In genomic region chr4:74420863-74421262, GRCh38 we compare ENCODE assay signal across 34 cellular contexts. TPM values are rescaled to one million over a fixed set of nuclear protein-coding genes. Genes with fewer than 3 reads are reported as not detected.
"Had no signal": no experiment of that assay in that cellular context is flagged by ENCODE, and none has a peak within 500 bp of the region (broad histone marks: within the 10 kb centered on the region; RNA-seq: fewer than 3 reads in every experiment).

No MANE protein-coding gene starts in this region.

- ATAC-seq: activated CD8-positive, alpha-beta T cell treated with anti-CD3 and anti-CD28 coated beads for 36 hours; activated naive CD4-positive, alpha-beta T cell treated with anti-CD3 and anti-CD28 coated beads, Interleukin-2, amount 50 U/mL, for 72 hours; activated T-cell treated with anti-CD3 and anti-CD28 coated beads, Interleukin-2, amount 50 U/mL, for 4 hours; activated T-cell treated with anti-CD3 and anti-CD28 coated beads, Interleukin-2, amount 50 U/mL, for 72 hours; activated T-helper 17 cell treated with anti-CD3 and anti-CD28 coated beads, Interleukin-2, amount 50 U/mL, for 72 hours; body of pancreas had no signal

- H3K36me3 ChIP-seq: adrenal gland, brain microvascular endothelial cell, breast epithelium had no signal

- H3K27ac ChIP-seq: adrenal gland, body of pancreas, brain microvascular endothelial cell, breast epithelium, VCaP had no signal

- H3K27me3 ChIP-seq: body of pancreas, brain microvascular endothelial cell, breast epithelium had no signal

- DNase-seq: activated B cell treated with CpG ODN at 0.5 μM for 24 hours; activated CD4-positive, alpha-beta memory T cell treated with anti-CD3 and anti-CD28 coated beads for 36 hours; activated CD4-positive, alpha-beta T cell treated with anti-CD3 and anti-CD28 coated beads for 4 hours; activated CD4-positive, alpha-beta T cell treated with anti-CD3 and anti-CD28 coated beads, Interleukin-2, amount 10 ng/mL, durations not matched to agents 24 days and 14 days; activated CD4-positive, alpha-beta T cell treated with anti-CD3 and anti-CD28 coated beads, Interleukin-2, amount 50 U/mL, for 1 hour; activated CD4-positive, alpha-beta T cell treated with anti-CD3 and anti-CD28 coated beads, Interleukin-2, amount 50 U/mL, for 4 hours; activated CD4-positive, CD25-positive, alpha-beta regulatory T cell treated with anti-CD3 and anti-CD28 coated beads, Interleukin-2, amount 50 U/mL, for 72 hours; activated CD8-positive, alpha-beta memory T cell treated with anti-CD3 and anti-CD28 coated beads, Interleukin-2, amount 50 U/mL, for 4 hours; activated CD8-positive, alpha-beta T cell treated with anti-CD3 and anti-CD28 coated beads for 36 hours; activated effector memory CD4-positive, alpha-beta T cell treated with anti-CD3 and anti-CD28 coated beads, Interleukin-2, amount 50 U/mL, for 16 hours; activated gamma-delta T cell treated with Interleukin-2 at 50 U/mL for 16 hours; activated naive CD4-positive, alpha-beta T cell; activated naive CD4-positive, alpha-beta T cell treated with anti-CD3 and anti-CD28 coated beads for 36 hours; activated naive CD4-positive, alpha-beta T cell treated with anti-CD3 and anti-CD28 coated beads, Interleukin-2, amount 50 U/mL, for 16 hours; activated naive CD8-positive, alpha-beta T cell treated with anti-CD3 and anti-CD28 coated beads for 36 hours; activated T-cell treated with anti-CD3 and anti-CD28 coated beads for 4 hours; activated T-cell treated with anti-CD3 and anti-CD28 coated beads, Interleukin-2, amount 50 U/mL, for 1 hour; activated T-cell treated with anti-CD3 and anti-CD28 coated beads, Interleukin-2, amount 50 U/mL, for 4 hours; activated T-cell treated with anti-CD3 and anti-CD28 coated beads, Interleukin-2, amount 50 U/mL, for 72 hours; adrenal gland; amniotic stem cell; aorta; body of pancreas; brain microvascular endothelial cell; central memory CD4-positive, alpha-beta T cell; T-helper 2 cell; T-helper 9 cell had no signal

- H3K4me3 ChIP-seq: adrenal gland, body of pancreas, breast epithelium had no signal

- H3K9me3 ChIP-seq: adrenal gland, body of pancreas, breast epithelium had no signal

- H3K4me1 ChIP-seq: adrenal gland, breast epithelium had no signal

RNA-seq across cellular contexts. Expression of gene AREG, which starts 24.1 kb away (rescaled TPM):
- total RNA-seq: cerebellum had no signal

RNA-seq across cellular contexts. Expression of gene EREG, which starts 55.9 kb away (rescaled TPM):
- total RNA-seq: activated B cell treated with CpG ODN at 0.5 μM for 24 hours; activated CD4-positive, alpha-beta memory T cell treated with anti-CD3 and anti-CD28 coated beads for 36 hours; activated CD4-positive, alpha-beta T cell treated with anti-CD3 and anti-CD28 coated beads, Interleukin-2, amount 10 ng/mL, durations not matched to agents 24 days and 14 days; activated CD8-positive, alpha-beta memory T cell treated with anti-CD3 and anti-CD28 coated beads for 36 hours; activated CD8-positive, alpha-beta T cell treated with anti-CD3 and anti-CD28 coated beads for 36 hours; activated naive CD4-positive, alpha-beta T cell treated with anti-CD3 and anti-CD28 coated beads for 36 hours; activated naive CD8-positive, alpha-beta T cell treated with anti-CD3 and anti-CD28 coated beads for 36 hours; activated T-helper 1 cell treated with anti-CD3 and anti-CD28 coated beads, Interleukin-12 subunit alpha, Interleukin-12 subunit beta, Interleukin-2, Interleukin-4 antibody, amounts not matched to agents 30 ng/mL and 10 ng/mL and 1 ng/mL, durations not matched to agents 14 hours and 24 hours and 36 hours; activated T-helper 17 cell treated with anti-CD3 and anti-CD28 coated beads, Interleukin-2, amount 50 U/mL, for 72 hours; body of pancreas had no signal
